ENCODE assay signal across 9 cellular contexts in the genomic region with DNA sequence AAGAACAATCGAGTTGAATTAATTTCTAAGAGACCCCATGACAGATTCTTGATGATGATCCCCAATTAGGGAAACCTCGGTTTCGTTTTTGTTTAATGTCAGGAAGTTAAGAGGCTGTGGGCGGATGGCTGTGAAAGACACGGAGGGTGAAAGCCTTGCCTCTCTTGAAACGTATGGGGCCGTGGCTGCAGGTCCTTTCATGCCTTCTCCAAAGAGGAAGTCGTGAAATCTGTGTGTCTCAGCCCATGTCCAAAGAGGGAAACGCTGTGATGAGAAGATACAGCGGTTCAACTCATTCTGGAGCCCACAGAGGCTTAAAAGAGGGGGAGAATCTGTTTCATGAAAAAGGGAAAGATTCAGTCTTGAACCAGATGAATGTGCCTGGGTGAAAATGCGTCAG. TPM values are rescaled to one million over a fixed set of nuclear protein-coding genes. Genes with fewer than 3 reads are reported as not detected.
DNase-seq lines count a peak whose midpoint lies in the region; ATAC-seq and TF ChIP-seq lines count a peak whose summit lies in the region.
"Had no signal": no experiment of that assay in that cellular context is flagged by ENCODE, and none has a peak within 500 bp of the region (broad histone marks: within the 10 kb centered on the region; RNA-seq: fewer than 3 reads in every experiment).

No MANE protein-coding gene starts in this region.

- no peak overlapping the region for H3K4me3 ChIP-seq in colonic mucosa
- H3K4me3 ChIP-seq: PC-9 had no signal

- no peaks in the 10 kb centered on the region for H3K9me3 ChIP-seq in colonic mucosa

- no peak overlapping the region for H3K9ac ChIP-seq in colonic mucosa (ENCODE audit: low read depth in 2 of 2, low read length in 2 of 2)

- no peaks in the 10 kb centered on the region for H3K4me1 ChIP-seq in colonic mucosa

- H3K36me3 ChIP-seq in colonic mucosa, result no peaks in the 10 kb centered on the region

- DNase-seq in Ammon's horn (ENCODE audit: low spot score) (peak; percentile 65), T follicular helper cell (ENCODE audit: low read depth) (peak; percentile 5), colonic mucosa (no peak), EL (no peak), NCI-H1694 (lab: John Stamatoyannopoulos, UW) (no peak)
- DNase-seq in stimulated activated naive CD8-positive, alpha-beta T cell treated with anti-CD3 and anti-CD28 coated beads, Interleukin-15, Interleukin-2, amounts not matched to agents 100 U/mL and 50 U/mL, for 24 hours, result peak; percentile 52

- H3K27ac ChIP-seq in colonic mucosa, result peak overlapping the region; percentile 34
- H3K27ac ChIP-seq: PC-9 had no signal

- no peak for TF ChIP-seq CTCF in colonic mucosa (IDR thresholded peaks at IDR 0.05)

- intact Hi-C loops in colonic mucosa (cut with DNase I), result no loop called here

- ATAC-seq in GM21786 (IDR thresholded peaks at IDR 0.05; ENCODE audit: unreplicated experiment), result peak; percentile 45
- peak; percentile 61 for ATAC-seq in stimulated activated naive CD8-positive, alpha-beta T cell treated with anti-CD3 and anti-CD28 coated beads, Interleukin-15, Interleukin-2, amounts not matched to agents 100 U/mL and 50 U/mL, for 24 hours
- ATAC-seq in HG03439 (IDR thresholded peaks at IDR 0.05; ENCODE audit: unreplicated experiment), result no peak

- no peaks in the 10 kb centered on the region for H3K27me3 ChIP-seq in colonic mucosa

RNA-seq across cellular contexts. Expression of gene CARD11, which starts 51.4 kb away (rescaled TPM):
- 1 to 10 TPM; 1.8 to 5.0 TPM for total RNA-seq in colonic mucosa

Comparison
In these comparisons a context has a peak if more than half of its experiments do, and no peak if none do; other contexts are left out.
1. DNase-seq: peak in Ammon's horn (single experiment), T follicular helper cell (single experiment) and stimulated activated naive CD8-positive, alpha-beta T cell treated with anti-CD3 and anti-CD28 coated beads, Interleukin-15, Interleukin-2, amounts not matched to agents 100 U/mL and 50 U/mL, for 24 hours (single experiment); none in colonic mucosa (single experiment), EL (single experiment) and NCI-H1694 (single experiment).